Comparison of ENCODE assay signal across 1 cellular context in the genomic region with DNA sequence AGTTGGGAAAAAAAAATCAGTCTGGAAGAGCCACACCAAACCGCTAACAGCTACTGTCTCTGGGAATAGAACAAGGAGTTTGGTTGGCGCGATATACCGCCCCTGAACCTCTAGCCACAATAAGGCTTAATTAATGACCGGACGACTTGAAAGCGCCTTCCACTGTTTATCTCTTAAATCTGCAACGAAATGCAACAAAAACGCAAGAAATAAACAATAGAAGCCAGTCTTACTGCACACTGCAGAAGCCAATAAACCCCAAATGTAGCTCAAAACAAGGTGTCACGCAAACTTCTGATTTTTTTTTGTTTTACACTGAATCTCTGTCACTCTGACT.
TF ChIP-seq lines count a peak whose summit lies in the region.

No MANE protein-coding gene starts in this region.

TF ChIP-seq in IMR-90, 13 proteins besides CTCF, POLR2A, EP300 and RAD21:
- TF ChIP-seq, protein P1, sequence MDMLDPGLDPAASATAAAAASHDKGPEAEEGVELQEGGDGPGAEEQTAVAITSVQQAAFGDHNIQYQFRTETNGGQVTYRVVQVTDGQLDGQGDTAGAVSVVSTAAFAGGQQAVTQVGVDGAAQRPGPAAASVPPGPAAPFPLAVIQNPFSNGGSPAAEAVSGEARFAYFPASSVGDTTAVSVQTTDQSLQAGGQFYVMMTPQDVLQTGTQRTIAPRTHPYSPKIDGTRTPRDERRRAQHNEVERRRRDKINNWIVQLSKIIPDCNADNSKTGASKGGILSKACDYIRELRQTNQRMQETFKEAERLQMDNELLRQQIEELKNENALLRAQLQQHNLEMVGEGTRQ (IDR thresholded peaks at IDR 0.05; ENCODE audit: low read depth, low read length), result no peak
- no peak for TF ChIP-seq MXI1 (IDR thresholded peaks at IDR 0.05; ENCODE audit: borderline replicate concordance, low read depth, low read length)
- no peak for TF ChIP-seq MAZ (IDR thresholded peaks at IDR 0.05; ENCODE audit: borderline replicate concordance, low read depth, low read length)
- no peak; the same call in 1 of the 2 replicates for TF ChIP-seq SMC3 (IDR thresholded peaks at IDR 0.05; ENCODE audit: low read depth, low read length)
- TF ChIP-seq RCOR1 (IDR thresholded peaks at IDR 0.05; ENCODE audit: insufficient replicate concordance, low read length), result no peak
- TF ChIP-seq CHD1 (IDR thresholded peaks at IDR 0.05; ENCODE audit: low read depth, low read length), result no peak
- no peak for TF ChIP-seq FOS (IDR thresholded peaks at IDR 0.05; ENCODE audit: low read depth, low read length)
- no peak for TF ChIP-seq RFX5 (IDR thresholded peaks at IDR 0.05; ENCODE audit: low read depth, low read length)
- TF ChIP-seq CEBPB (IDR thresholded peaks at IDR 0.05; ENCODE audit: low read depth, low read length), result no peak
- no peak for TF ChIP-seq MAFK (IDR thresholded peaks at IDR 0.05; ENCODE audit: low read depth, low read length)
- no peak for TF ChIP-seq BHLHE40 (IDR thresholded peaks at IDR 0.05; ENCODE audit: low read depth, low read length)
- no peak for TF ChIP-seq NFE2L2 (IDR thresholded peaks at IDR 0.05; ENCODE audit: low read depth, low read length)
- TF ChIP-seq, protein P2, sequence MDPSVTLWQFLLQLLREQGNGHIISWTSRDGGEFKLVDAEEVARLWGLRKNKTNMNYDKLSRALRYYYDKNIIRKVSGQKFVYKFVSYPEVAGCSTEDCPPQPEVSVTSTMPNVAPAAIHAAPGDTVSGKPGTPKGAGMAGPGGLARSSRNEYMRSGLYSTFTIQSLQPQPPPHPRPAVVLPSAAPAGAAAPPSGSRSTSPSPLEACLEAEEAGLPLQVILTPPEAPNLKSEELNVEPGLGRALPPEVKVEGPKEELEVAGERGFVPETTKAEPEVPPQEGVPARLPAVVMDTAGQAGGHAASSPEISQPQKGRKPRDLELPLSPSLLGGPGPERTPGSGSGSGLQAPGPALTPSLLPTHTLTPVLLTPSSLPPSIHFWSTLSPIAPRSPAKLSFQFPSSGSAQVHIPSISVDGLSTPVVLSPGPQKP (IDR thresholded peaks at IDR 0.05; ENCODE audit: borderline replicate concordance, low read depth, low read length), result no peak
TF ChIP-seq in IMR-90: peak in this region for 0.
